In the genomic region with DNA sequence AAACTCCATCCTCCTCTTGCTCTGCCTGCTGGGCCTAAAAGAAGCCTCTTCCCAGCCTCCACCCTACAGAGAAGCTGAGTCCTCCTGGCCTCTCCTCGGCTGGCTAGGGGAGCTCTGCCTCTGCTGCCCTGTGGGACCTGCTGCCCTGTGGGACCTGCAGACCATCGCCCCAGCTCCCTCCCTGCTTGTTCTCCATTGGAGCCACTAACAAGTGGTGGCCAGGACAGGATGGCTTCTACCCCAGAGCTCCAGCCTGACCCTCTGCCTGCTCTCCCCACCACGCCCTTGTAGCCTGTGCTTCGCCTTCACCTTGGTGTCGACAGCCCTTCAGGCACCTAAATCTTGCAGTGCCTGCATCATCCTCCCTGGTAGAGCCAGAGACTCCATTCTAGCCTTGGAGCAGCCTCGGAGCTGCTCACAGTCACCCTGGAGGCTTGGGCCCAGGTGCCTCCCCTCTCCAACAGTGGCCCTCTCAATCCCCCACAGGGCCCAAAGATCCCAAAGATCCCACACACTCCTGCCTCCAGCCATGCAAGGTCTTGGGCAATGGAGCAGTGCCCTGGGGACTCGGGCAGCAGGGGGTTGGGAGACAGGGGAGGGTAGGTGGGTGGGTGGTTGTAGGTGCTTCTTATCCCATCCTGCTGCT, we compare ENCODE assay signal across 24 cellular contexts. TPM values are rescaled to one million over a fixed set of nuclear protein-coding genes. Genes with fewer than 3 reads are reported as not detected.
A peak's percentile ranks its signal among the peaks of the same experiment; 100 is the strongest.
DNase-seq lines count a peak whose midpoint lies in the region; ATAC-seq and TF ChIP-seq lines count a peak whose summit lies in the region.
"Had no signal": no experiment of that assay in that cellular context is flagged by ENCODE, and none has a peak within 500 bp of the region (broad histone marks: within the 10 kb centered on the region; RNA-seq: fewer than 3 reads in every experiment).

No MANE protein-coding gene starts in this region.

- H3K4me3 ChIP-seq in WERI-Rb-1 (ENCODE audit: low read depth, low read length) = no peak overlapping the region
- H3K4me3 ChIP-seq in lower lobe of right lung = no peak overlapping the region
- H3K4me3 ChIP-seq: BLaER1 treated with 17β-estradiol and CSF1 and Interleukin-3, amounts not matched to agents 10 nM and 100 nM; esophagus squamous epithelium; smooth muscle cell; tibial artery had no signal

- intact Hi-C loops in lower lobe of right lung (cut with DNase I) (no loop called here), cardiac septum (cut with DNase I) (no loop called here)

- no peak for TF ChIP-seq CTCF in WERI-Rb-1 (IDR thresholded peaks at IDR 0.05; ENCODE audit: low read depth, low read length)
- no peak for TF ChIP-seq CTCF in lower lobe of right lung (IDR thresholded peaks at IDR 0.05)

- no peaks in the 10 kb centered on the region for H3K27me3 ChIP-seq in WERI-Rb-1 (ENCODE audit: insufficient read depth, low read depth, severe bottlenecking)
- no peaks in the 10 kb centered on the region for H3K27me3 ChIP-seq in lower lobe of right lung (ENCODE audit: low read depth)
- H3K27me3 ChIP-seq: BLaER1 treated with 17β-estradiol and CSF1 and Interleukin-3, amounts not matched to agents 10 nM and 100 nM; esophagus squamous epithelium; tibial artery had no signal

- H3K36me3 ChIP-seq in WERI-Rb-1 (no peaks in the 10 kb centered on the region), lower lobe of right lung (no peaks in the 10 kb centered on the region)
- H3K36me3 ChIP-seq: BLaER1 treated with 17β-estradiol and CSF1 and Interleukin-3, amounts not matched to agents 10 nM and 100 nM; esophagus squamous epithelium; tibial artery had no signal

- no peaks in the 10 kb centered on the region for H3K27me3 Mint-ChIP-seq in activated CD8-positive, alpha-beta memory T cell treated with anti-CD3 and anti-CD28 coated beads, Interleukin-2, amount 10 ng/mL, durations not matched to agents 7 days and 5 days
- H3K27me3 Mint-ChIP-seq in stimulated activated naive B cell treated with anti-CD40 and anti-IgM and Interleukin-4, amounts not matched to agents 10 μg/mL and 1 μg/mL and 100 μg/mL, for 72 hours = no peaks in the 10 kb centered on the region
- H3K27me3 Mint-ChIP-seq: activated B cell treated with CpG ODN at 0.5 μM for 24 hours, naive B cell had no signal

- H3K36me3 Mint-ChIP-seq in activated CD8-positive, alpha-beta memory T cell treated with anti-CD3 and anti-CD28 coated beads, Interleukin-2, amount 10 ng/mL, durations not matched to agents 7 days and 5 days = no peaks in the 10 kb centered on the region
- H3K36me3 Mint-ChIP-seq in stimulated activated naive B cell treated with anti-CD40 and anti-IgM and Interleukin-4, amounts not matched to agents 10 μg/mL and 1 μg/mL and 100 μg/mL, for 72 hours = no peaks in the 10 kb centered on the region
- H3K36me3 Mint-ChIP-seq: naive B cell had no signal

- H3K4me1 ChIP-seq in lower lobe of right lung = peaks cover 12% of the 10 kb centered on the region
- H3K4me1 ChIP-seq: tibial artery had no signal

- H3K27ac ChIP-seq in WERI-Rb-1 (peak overlapping the region; percentile 74), lower lobe of right lung (no peak overlapping the region)
- H3K27ac ChIP-seq: BLaER1 treated with 17β-estradiol and CSF1 and Interleukin-3, amounts not matched to agents 10 nM and 100 nM; esophagus squamous epithelium; tibial artery had no signal

- H3K9me3 ChIP-seq in WERI-Rb-1 (ENCODE audit: severe bottlenecking) (no peaks in the 10 kb centered on the region), lower lobe of right lung (no peaks in the 10 kb centered on the region)
- H3K9me3 ChIP-seq: BLaER1 treated with 17β-estradiol and CSF1 and Interleukin-3, amounts not matched to agents 10 nM and 100 nM; esophagus squamous epithelium; tibial artery had no signal

- H3K9me3 Mint-ChIP-seq in activated CD8-positive, alpha-beta memory T cell treated with anti-CD3 and anti-CD28 coated beads, Interleukin-2, amount 10 ng/mL, durations not matched to agents 7 days and 5 days (ENCODE audit: low read depth) = no peaks in the 10 kb centered on the region
- H3K9me3 Mint-ChIP-seq in stimulated activated naive B cell treated with anti-CD40 and anti-IgM and Interleukin-4, amounts not matched to agents 10 μg/mL and 1 μg/mL and 100 μg/mL, for 72 hours = no peaks in the 10 kb centered on the region
- H3K9me3 Mint-ChIP-seq: activated B cell treated with CpG ODN at 0.5 μM for 24 hours, naive B cell had no signal

- CTCF ChIA-PET in activated CD8-positive, alpha-beta memory T cell treated with anti-CD3 and anti-CD28 coated beads, Interleukin-2, amount 10 ng/mL, durations not matched to agents 7 days and 5 days (lab: Charles Lee) = interaction anchor here (1.2 to 1.7 kb wide), 2 partner anchors 13 to 16 kb away, joined by 4 to 5 read pairs; no protein-coding TSS in a partner anchor

- H3K4me1 Mint-ChIP-seq in activated CD8-positive, alpha-beta memory T cell treated with anti-CD3 and anti-CD28 coated beads, Interleukin-2, amount 10 ng/mL, durations not matched to agents 7 days and 5 days = no peaks in the 10 kb centered on the region
- peaks cover 0 to 1% of the 10 kb centered on the region in 2 donors for H3K4me1 Mint-ChIP-seq in stimulated activated naive B cell treated with anti-CD40 and anti-IgM and Interleukin-4, amounts not matched to agents 10 μg/mL and 1 μg/mL and 100 μg/mL, for 72 hours
- H3K4me1 Mint-ChIP-seq: activated B cell treated with CpG ODN at 0.5 μM for 24 hours had no signal

- DNase-seq in activated CD8-positive, alpha-beta memory T cell treated with anti-CD3 and anti-CD28 coated beads, Interleukin-2, amount 50 U/mL, for 4 hours = peak; percentile 7
- DNase-seq in activated CD8-positive, alpha-beta memory T cell treated with anti-CD3 and anti-CD28 coated beads, Interleukin-2, amount 10 ng/mL, durations not matched to agents 7 days and 5 days = no peak
- DNase-seq in WERI-Rb-1 = peak; percentile 6
- DNase-seq in lower lobe of right lung = peak; percentile 32
- DNase-seq in stimulated activated naive B cell treated with anti-CD40 and anti-IgM and Interleukin-4, amounts not matched to agents 10 μg/mL and 1 μg/mL and 100 μg/mL, for 72 hours = no peak
- no peak for DNase-seq in stimulated activated naive CD4-positive, alpha-beta T cell treated with Interleukin-2 at 50 U/mL for 16 hours (lab: John Stamatoyannopoulos, UW)
- no peak for DNase-seq in cardiac septum (ENCODE audit: low spot score)
- DNase-seq: activated B cell treated with CpG ODN at 0.5 μM for 24 hours, DMS 273 treated with DMSO at 0.1 percent for 48 hours, esophagus squamous epithelium, Karpas-422, naive B cell, NCI-H1048, NCI-H2081, NCI-H510A treated with DMSO at 0.1 percent for 48 hours, SHP77 had no signal

- ATAC-seq in activated CD8-positive, alpha-beta memory T cell treated with anti-CD3 and anti-CD28 coated beads, Interleukin-2, amount 10 ng/mL, durations not matched to agents 7 days and 5 days = no peak
- ATAC-seq in lower lobe of right lung = no peak
- no peak for ATAC-seq in stimulated activated naive B cell treated with anti-CD40 and anti-IgM and Interleukin-4, amounts not matched to agents 10 μg/mL and 1 μg/mL and 100 μg/mL, for 72 hours (replicated peaks)
- ATAC-seq in GM19452 (IDR thresholded peaks at IDR 0.05; ENCODE audit: unreplicated experiment) = no peak

- no peak overlapping the region for H3K4me3 Mint-ChIP-seq in activated CD8-positive, alpha-beta memory T cell treated with anti-CD3 and anti-CD28 coated beads, Interleukin-2, amount 10 ng/mL, durations not matched to agents 7 days and 5 days
- H3K4me3 Mint-ChIP-seq in stimulated activated naive B cell treated with anti-CD40 and anti-IgM and Interleukin-4, amounts not matched to agents 10 μg/mL and 1 μg/mL and 100 μg/mL, for 72 hours = no peak overlapping the region
- H3K4me3 Mint-ChIP-seq: activated B cell treated with CpG ODN at 0.5 μM for 24 hours, naive B cell had no signal

- no peak overlapping the region for H3K27ac Mint-ChIP-seq in activated CD8-positive, alpha-beta memory T cell treated with anti-CD3 and anti-CD28 coated beads, Interleukin-2, amount 10 ng/mL, durations not matched to agents 7 days and 5 days
- peak overlapping the region; percentile 60 for H3K27ac Mint-ChIP-seq in stimulated activated naive B cell treated with anti-CD40 and anti-IgM and Interleukin-4, amounts not matched to agents 10 μg/mL and 1 μg/mL and 100 μg/mL, for 72 hours
- H3K27ac Mint-ChIP-seq: activated B cell treated with CpG ODN at 0.5 μM for 24 hours had no signal

RNA-seq across cellular contexts. Expression of a gene that starts 3.0 kb away (rescaled TPM):
- not detected for total RNA-seq in activated CD8-positive, alpha-beta memory T cell treated with anti-CD3 and anti-CD28 coated beads, Interleukin-2, amount 10 ng/mL, durations not matched to agents 7 days and 5 days
- total RNA-seq in lower lobe of right lung (not detected), cardiac septum (not detected)
- total RNA-seq: A673; activated B cell treated with CpG ODN at 0.5 μM for 24 hours; bronchial epithelial cell; lung microvascular endothelial cell; smooth muscle cell; T-helper 1 cell treated with Interleukin-12 subunit alpha and Interleukin-12 subunit beta and Interleukin-4 antibody, amounts not matched to agents 30 ng/mL and 1 ng/mL, for 36 hours had no signal

RNA-seq across cellular contexts. Expression of a gene that starts 19.9 kb away (rescaled TPM):
- 1 to 10 TPM; 2.1 to 3.2 TPM for total RNA-seq in activated CD8-positive, alpha-beta memory T cell treated with anti-CD3 and anti-CD28 coated beads, Interleukin-2, amount 10 ng/mL, durations not matched to agents 7 days and 5 days
- total RNA-seq in lower lobe of right lung = 18.5 TPM
- 93.2 TPM for total RNA-seq in cardiac septum

RNA-seq across cellular contexts. Expression of a gene that starts 48.7 kb away (rescaled TPM):
- total RNA-seq in activated CD8-positive, alpha-beta memory T cell treated with anti-CD3 and anti-CD28 coated beads, Interleukin-2, amount 10 ng/mL, durations not matched to agents 7 days and 5 days = not detected
- 11.7 TPM for total RNA-seq in lower lobe of right lung
- total RNA-seq in cardiac septum = 2.6 TPM
- total RNA-seq: bronchial epithelial cell; lung microvascular endothelial cell; smooth muscle cell; T-helper 1 cell treated with Interleukin-12 subunit alpha and Interleukin-12 subunit beta and Interleukin-4 antibody, amounts not matched to agents 30 ng/mL and 1 ng/mL, for 36 hours had no signal

Comparison
In these comparisons a context has a peak if more than half of its experiments do, and no peak if none do; other contexts are left out.
1. DNase-seq: peak in activated CD8-positive, alpha-beta memory T cell treated with anti-CD3 and anti-CD28 coated beads, Interleukin-2, amount 50 U/mL, for 4 hours (single experiment), WERI-Rb-1 (single experiment) and lower lobe of right lung (single experiment); none in activated CD8-positive, alpha-beta memory T cell treated with anti-CD3 and anti-CD28 coated beads, Interleukin-2, amount 10 ng/mL, durations not matched to agents 7 days and 5 days (single experiment), stimulated activated naive B cell treated with anti-CD40 and anti-IgM and Interleukin-4, amounts not matched to agents 10 μg/mL and 1 μg/mL and 100 μg/mL, for 72 hours (single experiment), stimulated activated naive CD4-positive, alpha-beta T cell treated with Interleukin-2 at 50 U/mL for 16 hours (single experiment) and cardiac septum (single experiment).